Comparison of ENCODE assay signal across 6 cellular contexts in the genomic region with DNA sequence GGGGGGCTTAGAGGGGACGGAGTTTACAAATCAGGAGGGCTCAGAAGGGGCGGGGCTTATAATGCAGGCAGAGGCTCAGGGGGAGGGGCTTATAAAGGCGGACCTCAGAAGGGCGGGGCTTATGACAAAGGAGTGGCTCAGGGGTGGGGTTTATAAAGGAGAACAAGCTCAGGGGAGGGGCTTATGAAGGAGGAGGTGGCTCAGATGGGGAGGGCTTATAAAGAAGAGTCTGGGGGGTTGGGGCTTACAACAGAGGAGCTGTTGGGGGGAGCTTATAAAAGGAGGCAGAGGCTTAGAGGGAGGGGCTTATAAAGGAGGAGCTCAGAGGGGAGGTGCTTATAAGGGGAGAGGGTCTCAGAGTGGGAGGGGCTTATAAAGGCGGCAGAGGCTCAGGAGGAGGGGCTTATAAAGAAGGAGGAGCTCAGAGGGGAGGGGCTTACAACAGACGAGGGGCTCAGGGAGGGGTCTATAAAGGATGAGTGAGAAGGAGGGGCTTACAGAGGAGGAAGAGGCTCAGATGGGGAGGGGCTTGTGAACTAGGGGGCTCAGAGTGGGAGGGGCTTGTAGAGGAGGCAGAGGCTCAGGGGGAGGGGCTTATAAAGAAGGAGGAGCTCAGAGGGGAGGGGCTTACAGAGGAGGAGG.
A peak's percentile ranks its signal among the peaks of the same experiment; 100 is the strongest.
DNase-seq lines count a peak whose midpoint lies in the region.

No MANE protein-coding gene starts in this region.

- DNase-seq in NCI-H1436 (lab: John Stamatoyannopoulos, UW) (peak; percentile 28), NCI-H1436 treated with DMSO at 0.1 percent for 48 hours (lab: John Stamatoyannopoulos, UW) (no peak), NCI-H1092 (lab: John Stamatoyannopoulos, UW) (no peak), NCI-H2107 treated with DMSO at 0.1 percent for 48 hours (lab: John Stamatoyannopoulos, UW; ENCODE audit: unreplicated experiment) (no peak)
- DNase-seq in activated CD4-positive, alpha-beta T cell treated with anti-CD3 and anti-CD28 coated beads, Interleukin-2, amount 50 U/mL, for 1 hour: peak; percentile 33
- peak; percentile 31 to 38 for DNase-seq in stimulated activated CD4-positive, alpha-beta T cell treated with anti-CD3 and anti-CD28 coated beads, Interleukin-2, amount 100 ng/mL, for 24 hours

Comparison
In these comparisons a context has a peak if more than half of its experiments do, and no peak if none do; other contexts are left out.
1. DNase-seq: peak in NCI-H1436 (single experiment), activated CD4-positive, alpha-beta T cell treated with anti-CD3 and anti-CD28 coated beads, Interleukin-2, amount 50 U/mL, for 1 hour (single experiment) and stimulated activated CD4-positive, alpha-beta T cell treated with anti-CD3 and anti-CD28 coated beads, Interleukin-2, amount 100 ng/mL, for 24 hours (2 of 2); none in NCI-H1436 treated with DMSO at 0.1 percent for 48 hours (single experiment), NCI-H1092 (single experiment) and NCI-H2107 treated with DMSO at 0.1 percent for 48 hours (single experiment).